Comparison of ENCODE assay signal across 11 cellular contexts in the genomic region with DNA sequence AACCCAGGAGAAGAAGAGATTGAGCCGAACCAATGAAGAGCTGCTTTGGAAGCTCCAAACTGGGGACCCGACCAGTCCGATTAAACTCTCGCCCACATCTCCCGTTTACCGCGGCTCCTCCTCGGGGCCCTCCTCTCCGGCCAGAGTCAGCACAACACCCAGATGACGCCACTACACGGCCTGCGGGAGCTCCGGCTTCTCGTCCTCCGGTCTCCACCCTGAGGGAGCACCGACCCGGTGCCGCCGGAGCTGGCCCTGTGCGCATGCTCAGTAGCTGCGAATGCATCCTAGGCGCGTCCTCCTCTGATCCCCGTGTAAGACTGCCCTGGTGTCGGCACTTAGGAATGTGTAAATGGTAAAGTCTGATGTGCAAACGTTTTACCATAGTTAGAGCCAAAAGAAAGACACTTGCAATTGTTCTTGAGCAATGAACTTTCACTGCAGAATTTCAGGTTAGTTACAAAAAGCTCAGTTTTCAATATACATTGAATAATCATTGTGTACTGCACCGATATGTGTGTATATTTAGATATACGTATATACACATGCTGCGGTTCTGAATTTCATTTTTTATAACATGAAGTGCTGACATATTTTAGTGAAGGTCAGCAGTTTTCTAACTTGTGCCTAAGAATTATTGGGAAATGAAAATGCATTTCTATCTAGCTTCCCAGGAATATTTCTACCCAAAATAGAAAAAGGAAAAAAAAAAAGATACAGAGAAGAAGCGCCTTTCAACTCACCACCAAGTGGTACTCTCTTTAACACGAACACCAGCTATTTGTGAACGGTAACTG.
DNase-seq lines count a peak whose midpoint lies in the region; ATAC-seq and TF ChIP-seq lines count a peak whose summit lies in the region.
"Had no signal": no experiment of that assay in that cellular context is flagged by ENCODE, and none has a peak within 500 bp of the region (broad histone marks: within the 10 kb centered on the region; RNA-seq: fewer than 3 reads in every experiment).

No MANE protein-coding gene starts in this region.

- H2AK5ac ChIP-seq in mesendoderm (ENCODE audit: low read length) = no peak overlapping the region

- no peak overlapping the region for H2BK5ac ChIP-seq in mesendoderm (ENCODE audit: low read length)

- H3K36me3 ChIP-seq in HUES6 (ENCODE audit: control insufficient read depth, insufficient read depth, low read length) (no peaks in the 10 kb centered on the region), mesendoderm (ENCODE audit: control insufficient read depth, insufficient read depth, low read length) (no peaks in the 10 kb centered on the region), mucosa of descending colon (ENCODE audit: low read depth) (no peaks in the 10 kb centered on the region)
- H3K36me3 ChIP-seq: neutrophil had no signal

- H3K4me3 ChIP-seq in HUES6 (ENCODE audit: low read depth, low read length) = peak overlapping the region; percentile 37
- no peak overlapping the region for H3K4me3 ChIP-seq in mesendoderm (ENCODE audit: low read length)
- H3K4me3 ChIP-seq in mucosa of descending colon = no peak overlapping the region

- H3K79me1 ChIP-seq in mesendoderm (ENCODE audit: low read length) = no peaks in the 10 kb centered on the region

- no peaks in the 10 kb centered on the region for H3K9me3 ChIP-seq in HUES6 (ENCODE audit: control insufficient read depth, insufficient read depth, low read depth, low read length)
- no peaks in the 10 kb centered on the region for H3K9me3 ChIP-seq in mucosa of descending colon
- H3K9me3 ChIP-seq: neutrophil had no signal

- no peak overlapping the region for H3K4ac ChIP-seq in mesendoderm (ENCODE audit: low read depth, low read length)

- no peak overlapping the region for H2BK120ac ChIP-seq in mesendoderm (ENCODE audit: low read depth, low read length)

- H3K18ac ChIP-seq in mesendoderm (ENCODE audit: low read length) = no peak overlapping the region

- no peaks in the 10 kb centered on the region for H3K79me2 ChIP-seq in mesendoderm (ENCODE audit: control insufficient read depth, insufficient read depth, low read length)

- H3K4me1 ChIP-seq in HUES6 (ENCODE audit: control insufficient read depth, insufficient read depth, low read length) (no peaks in the 10 kb centered on the region; the same call in 1 of the 2 replicates), mesendoderm (ENCODE audit: control insufficient read depth, low read depth, low read length) (no peaks in the 10 kb centered on the region), mucosa of descending colon (ENCODE audit: low read depth) (no peaks in the 10 kb centered on the region)

- H3K4me2 ChIP-seq in mesendoderm (ENCODE audit: low read length) = no peak overlapping the region

- H4K8ac ChIP-seq in mesendoderm (ENCODE audit: low read depth, low read length) = no peak overlapping the region

- DNase-seq in AG20443 (ENCODE audit: low spot score) = peak; percentile 90
- peak; percentile 56 for DNase-seq in mesendoderm
- no peak for DNase-seq in SKM-1 treated with dmso at 0.1 percent for 144 hours (lab: John Stamatoyannopoulos, UW; ENCODE audit: unreplicated experiment)
- DNase-seq in mucosa of descending colon = no peak
- DNase-seq in SW480 (ENCODE audit: low spot score) = no peak
- DNase-seq: stimulated activated CD4-positive, alpha-beta T cell treated with anti-CD3 and anti-CD28 coated beads, Interleukin-4, amount 100 ng/mL, for 4 hours had no signal

- H3K27me3 ChIP-seq in HUES6 (ENCODE audit: control insufficient read depth, insufficient read depth, low read length) (no peaks in the 10 kb centered on the region; the same call in 1 of the 2 replicates), mesendoderm (ENCODE audit: insufficient read depth, low read length, poor library complexity) (no peaks in the 10 kb centered on the region)

- H4K5ac ChIP-seq in mesendoderm (ENCODE audit: low read length) = no peak overlapping the region

- H3K27ac ChIP-seq in HUES6 (ENCODE audit: low read depth, low read length) = no peak overlapping the region
- no peak overlapping the region for H3K27ac ChIP-seq in mesendoderm (ENCODE audit: low read depth, low read length)
- H3K27ac ChIP-seq: neutrophil had no signal

- intact Hi-C loops in mucosa of descending colon (cut with DNase I, micrococcal nuclease) = loop anchor here in 1 of 2 donors (10.0 kb wide), 1 partner anchor 212 kb away; no protein-coding TSS in a partner anchor

- H3K9ac ChIP-seq in HUES6 (ENCODE audit: low read length) (no peak overlapping the region), mesendoderm (ENCODE audit: low read length) (no peak overlapping the region)

- no peak overlapping the region for H3K23ac ChIP-seq in mesendoderm (ENCODE audit: low read length)

- no CpG with 5 or more reads among the region's 32 CpGs for WGBS in mesendoderm (ENCODE audit: extremely low coverage, insufficient coverage, low lambda C conversion rate)

- TF ChIP-seq CTCF in mucosa of descending colon (IDR thresholded peaks at IDR 0.05) = no peak

- H2BK15ac ChIP-seq in mesendoderm (replicated peaks; ENCODE audit: low read depth) = no peak overlapping the region

- H3K56ac ChIP-seq in mesendoderm (ENCODE audit: low read length) = no peak overlapping the region

- ATAC-seq in esophagus mucosa = peak; percentile 17
- ATAC-seq in mucosa of descending colon = no peak
- ATAC-seq in GM19035 (IDR thresholded peaks at IDR 0.05; ENCODE audit: unreplicated experiment) = no peak
- ATAC-seq: Panc1 had no signal

Comparison
In these comparisons a context has a peak if more than half of its experiments do, and no peak if none do; other contexts are left out.
1. DNase-seq: peak in AG20443 (single experiment) and mesendoderm (single experiment); none in SKM-1 treated with dmso at 0.1 percent for 144 hours (single experiment), mucosa of descending colon (0 of 3) and SW480 (single experiment).